Comparison of ENCODE assay signal across 14 cellular contexts in the genomic region with DNA sequence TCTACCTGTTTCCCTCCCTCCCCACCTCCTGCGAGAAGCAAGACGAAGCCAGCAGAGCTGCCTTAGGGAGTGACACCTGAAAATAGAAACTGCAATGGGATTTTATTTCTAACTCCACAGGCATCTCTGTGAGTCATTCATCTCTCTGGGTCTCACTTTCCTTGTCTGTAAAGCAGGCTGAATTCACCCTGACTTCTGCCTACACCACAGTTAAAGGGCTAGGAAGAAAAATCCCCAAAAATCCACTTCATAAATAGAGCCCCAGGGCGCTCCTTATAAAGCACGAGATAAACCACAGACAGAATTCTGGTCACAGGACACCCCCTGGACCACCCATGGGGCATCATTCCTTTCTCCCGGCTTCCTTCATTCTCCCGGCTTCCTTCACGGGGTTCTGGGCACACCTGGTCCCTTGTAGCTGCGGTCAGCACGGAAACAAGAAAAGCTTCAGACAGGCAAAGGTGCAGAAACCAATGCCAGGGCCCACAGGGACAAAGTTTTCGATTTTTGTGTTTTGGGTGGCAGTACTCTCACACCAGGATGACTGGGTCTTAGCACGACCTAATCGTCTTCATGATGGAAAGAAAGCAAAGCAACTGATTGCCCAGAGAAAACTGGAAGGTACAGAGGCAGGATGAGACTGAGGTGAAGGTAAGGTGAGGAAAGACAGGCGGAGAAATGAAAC. TPM values are rescaled to one million over a fixed set of nuclear protein-coding genes. Genes with fewer than 3 reads are reported as not detected.
A peak's percentile ranks its signal among the peaks of the same experiment; 100 is the strongest.
DNase-seq lines count a peak whose midpoint lies in the region; ATAC-seq, FAIRE-seq and TF ChIP-seq lines count a peak whose summit lies in the region.
"Had no signal": no experiment of that assay in that cellular context is flagged by ENCODE, and none has a peak within 500 bp of the region (broad histone marks: within the 10 kb centered on the region; RNA-seq: fewer than 3 reads in every experiment).

No MANE protein-coding gene starts in this region.

- H3K9me1 ChIP-seq in endothelial cell of umbilical vein (replicated peaks; ENCODE audit: control insufficient read depth, extremely low read depth, insufficient read depth, low read length): no peaks in the 10 kb centered on the region

- H3K27ac Mint-ChIP-seq in activated CD4-positive, alpha-beta memory T cell treated with anti-CD3 and anti-CD28 coated beads for 36 hours: no peak overlapping the region

- TF ChIP-seq CTCF in PC-3 (conservative IDR thresholded peaks at IDR 0.05; ENCODE audit: low read depth, low read length) (no peak), endothelial cell of umbilical vein (IDR thresholded peaks at IDR 0.05; ENCODE audit: extremely low read depth in 1 of 2, insufficient read depth in 1 of 2, low read depth in 1 of 2, low read length in 2 of 2) (no peak), osteoblast (IDR thresholded peaks at IDR 0.05; ENCODE audit: extremely low read depth, low read depth, low read length) (no peak)

- no peak for FAIRE-seq in endothelial cell of umbilical vein (lab: Jason Lieb, UNC)
- FAIRE-seq: colon, GM12891 had no signal

- H3K27me3 ChIP-seq in PC-3 (ENCODE audit: low read length) (no peaks in the 10 kb centered on the region), endothelial cell of umbilical vein (ENCODE audit: control insufficient read depth in 2 of 2, insufficient read depth in 2 of 2, low read length in 2 of 2) (no peaks in the 10 kb centered on the region), osteoblast (ENCODE audit: insufficient read depth, low read length) (no peaks in the 10 kb centered on the region)
- H3K27me3 ChIP-seq: hepatocyte had no signal

- H3K4me2 ChIP-seq in PC-3 (ENCODE audit: low read length): no peak overlapping the region
- H3K4me2 ChIP-seq in endothelial cell of umbilical vein (ENCODE audit: insufficient read depth, low read length): no peak overlapping the region
- H3K4me2 ChIP-seq in osteoblast (ENCODE audit: insufficient read depth, low read length): peak overlapping the region; percentile 44
- H3K4me2 ChIP-seq: hepatocyte had no signal

- BruUV-seq in PC-3 (replicated peaks; lab: Mats Ljungman, UMichigan) (no TSS peak), endothelial cell of umbilical vein (replicated peaks; lab: Mats Ljungman, UMichigan) (no TSS peak)

- no peaks in the 10 kb centered on the region for H3F3A ChIP-seq in PC-3 (ENCODE audit: low read length, unreplicated experiment)

- DNase-seq in ELR (ENCODE audit: low read depth) (peak; percentile 84), PC-3 (peak; percentile 37), endothelial cell of umbilical vein (ENCODE audit: low read depth, low spot score) (no peak), osteoblast (ENCODE audit: insufficient read length, low spot score, missing footprints) (peak; percentile 93)
- DNase-seq in activated CD4-positive, alpha-beta memory T cell treated with anti-CD3 and anti-CD28 coated beads for 36 hours: no peak
- no peak for DNase-seq in activated CD4-positive, alpha-beta T cell treated with anti-CD3 and anti-CD28 coated beads, Interleukin-2, amount 50 U/mL, for 4 hours
- DNase-seq: activated T-cell treated with anti-CD3 and anti-CD28 coated beads, Interleukin-2, amount 50 U/mL, for 48 hours; NCI-H187 treated with DMSO at 0.1 percent for 48 hours had no signal

- H3K36me3 ChIP-seq in PC-3 (ENCODE audit: low read depth, low read length) (no peaks in the 10 kb centered on the region), endothelial cell of umbilical vein (ENCODE audit: control insufficient read depth in 2 of 2, extremely low read depth in 1 of 2, insufficient read depth in 2 of 2, low read length in 2 of 2) (no peaks in the 10 kb centered on the region), osteoblast (ENCODE audit: insufficient read depth, low read length) (no peaks in the 10 kb centered on the region)

- no peaks in the 10 kb centered on the region for H4K20me1 ChIP-seq in PC-3 (ENCODE audit: low read length)
- H4K20me1 ChIP-seq in endothelial cell of umbilical vein (replicated peaks; ENCODE audit: control insufficient read depth, extremely low read depth, insufficient read depth, low read length): no peaks in the 10 kb centered on the region
- H4K20me1 ChIP-seq in osteoblast (ENCODE audit: insufficient read depth, low read length): no peaks in the 10 kb centered on the region

- H3K9ac ChIP-seq in PC-3 (ENCODE audit: low read length) (no peak overlapping the region), endothelial cell of umbilical vein (replicated peaks; ENCODE audit: extremely low read depth, insufficient read depth, low read length) (no peak overlapping the region)

- H3K4me1 Mint-ChIP-seq in activated CD4-positive, alpha-beta memory T cell treated with anti-CD3 and anti-CD28 coated beads for 36 hours (ENCODE audit: low read depth): peaks cover 24% of the 10 kb centered on the region

- dilution Hi-C loops in endothelial cell of umbilical vein (cut with MboI; ENCODE audit: extremely low pct_ligation_motif_present, low sequenced_read_pairs): no loop called here

- TF ChIP-seq POLR2A in endothelial cell of umbilical vein (IDR thresholded peaks at IDR 0.05; ENCODE audit: low read depth, low read length): no peak

- no peak for ATAC-seq in PC-3
- no peak for ATAC-seq in HG02678 (IDR thresholded peaks at IDR 0.05; ENCODE audit: unreplicated experiment)
- no peak for ATAC-seq in HG03280 (IDR thresholded peaks at IDR 0.05; ENCODE audit: unreplicated experiment)

- H3K79me2 ChIP-seq in PC-3 (ENCODE audit: low read length) (peaks cover 5% of the 10 kb centered on the region; the same call in 1 of the 2 replicates), endothelial cell of umbilical vein (ENCODE audit: control insufficient read depth, insufficient read depth, low read length) (peaks cover 6% of the 10 kb centered on the region), osteoblast (ENCODE audit: insufficient read depth, low read length) (peaks cover 15% of the 10 kb centered on the region)

- POLR2A ChIA-PET in PC-3 (lab: Charles Lee; ENCODE audit: unreplicated experiment): no interaction called here
- POLR2A ChIA-PET in endothelial cell of umbilical vein (lab: Charles Lee): no interaction called here
- POLR2A ChIA-PET in activated CD4-positive, alpha-beta memory T cell treated with anti-CD3 and anti-CD28 coated beads for 36 hours (lab: Charles Lee): no interaction called here

- H3K9me3 Mint-ChIP-seq in activated CD4-positive, alpha-beta memory T cell treated with anti-CD3 and anti-CD28 coated beads for 36 hours: no peaks in the 10 kb centered on the region

- CTCF ChIA-PET in PC-3 (lab: Charles Lee): interaction anchor here (0.6 kb wide), 1 partner anchor 90 kb away, joined by 4 read pairs; no protein-coding TSS in a partner anchor
- CTCF ChIA-PET in endothelial cell of umbilical vein (lab: Charles Lee): interaction anchor here (3.0 kb wide), 1 partner anchor 30 kb away, joined by 29 read pairs; no protein-coding TSS in a partner anchor
- CTCF ChIA-PET in activated CD4-positive, alpha-beta memory T cell treated with anti-CD3 and anti-CD28 coated beads for 36 hours (lab: Charles Lee): interaction anchor here (0.7 to 1.3 kb wide), 2 partner anchors 18 to 32 kb away, joined by 3 to 4 read pairs; no protein-coding TSS in a partner anchor

- H3K4me3 ChIP-seq in PC-3 (ENCODE audit: low read length) (no peak overlapping the region), endothelial cell of umbilical vein (replicated peaks in 1 of 3; ENCODE audit: insufficient read depth in 1 of 3, low read depth in 1 of 3, low read length in 3 of 3) (no peak overlapping the region), osteoblast (ENCODE audit: insufficient read depth, low read length) (no peak overlapping the region)
- H3K4me3 ChIP-seq: hepatocyte, skin epidermis had no signal

- H2AFZ ChIP-seq in PC-3 (ENCODE audit: low read length): no peak overlapping the region
- H2AFZ ChIP-seq in endothelial cell of umbilical vein (ENCODE audit: low read depth, low read length): peak overlapping the region; percentile 18
- peak overlapping the region; percentile 84 for H2AFZ ChIP-seq in osteoblast (ENCODE audit: low read length)
- H2AFZ ChIP-seq: hepatocyte had no signal

- H3K36me3 Mint-ChIP-seq in activated CD4-positive, alpha-beta memory T cell treated with anti-CD3 and anti-CD28 coated beads for 36 hours: no peaks in the 10 kb centered on the region

- H3K27me3 Mint-ChIP-seq in activated CD4-positive, alpha-beta memory T cell treated with anti-CD3 and anti-CD28 coated beads for 36 hours: no peaks in the 10 kb centered on the region

- H3K27ac ChIP-seq in PC-3 (ENCODE audit: low read length) (no peak overlapping the region), endothelial cell of umbilical vein (ENCODE audit: insufficient read depth, low read depth, low read length) (no peak overlapping the region), osteoblast (ENCODE audit: low read depth, low read length) (peak overlapping the region; percentile 71)
- H3K27ac ChIP-seq: hepatocyte had no signal

- H3K4me1 ChIP-seq in PC-3 (ENCODE audit: insufficient read depth, low read length): peaks cover 8% of the 10 kb centered on the region; the same call in 1 of the 2 replicates
- peaks cover 17% of the 10 kb centered on the region for H3K4me1 ChIP-seq in endothelial cell of umbilical vein (ENCODE audit: control insufficient read depth, extremely low read depth, insufficient read depth, low read length)
- peaks cover 34% of the 10 kb centered on the region for H3K4me1 ChIP-seq in osteoblast (ENCODE audit: insufficient read depth, low read length)

- H3K9me3 ChIP-seq in PC-3 (ENCODE audit: low read length) (no peaks in the 10 kb centered on the region), endothelial cell of umbilical vein (replicated peaks; ENCODE audit: control insufficient read depth, insufficient read depth, low read length) (no peaks in the 10 kb centered on the region), osteoblast (ENCODE audit: low read depth, low read length) (no peaks in the 10 kb centered on the region)

- intact Hi-C loops in PC-3 (cut with micrococcal nuclease) (no loop called here), endothelial cell of umbilical vein (cut with micrococcal nuclease) (loop anchor here (5.0 kb wide), 2 partner anchors 34 to 104 kb away; a partner anchor contains a TSS)
- intact Hi-C loops in activated CD4-positive, alpha-beta memory T cell treated with anti-CD3 and anti-CD28 coated beads for 36 hours (cut with micrococcal nuclease): loop anchor here (5.0 kb wide), 1 partner anchor 34 kb away; no protein-coding TSS in a partner anchor

- H3K9me2 ChIP-seq in PC-3 (replicated peaks; ENCODE audit: low read length): no peaks in the 10 kb centered on the region

- H3K4me3 Mint-ChIP-seq in activated CD4-positive, alpha-beta memory T cell treated with anti-CD3 and anti-CD28 coated beads for 36 hours: no peak overlapping the region

RNA-seq across cellular contexts. Expression of a gene that starts 2.8 kb away (rescaled TPM):
- total RNA-seq in PC-3 (2014; rRNA removed) (6.8 and 8.9 TPM in 2 replicates), endothelial cell of umbilical vein (29.0 and 40.1 TPM in 2 replicates), osteoblast (45.1 and 51.4 TPM in 2 replicates)
- 24.5 and 26.9 TPM in 2 replicates for polyA plus RNA-seq in endothelial cell of umbilical vein
- 22.5 and 26.8 TPM in 2 replicates for polyA plus RNA-seq in endothelial cell of umbilical vein (2011; cell fraction: cytosol; rRNA removed)
- 19.4 and 21.4 TPM in 2 replicates for polyA plus RNA-seq in endothelial cell of umbilical vein (2011; cell fraction: nucleus; rRNA removed)
- 20.4 and 21.0 TPM in 2 replicates for polyA plus RNA-seq in endothelial cell of umbilical vein (2012)
- polyA minus RNA-seq in endothelial cell of umbilical vein: 31.0 and 33.4 TPM in 2 replicates
- polyA minus RNA-seq in endothelial cell of umbilical vein (2011; cell fraction: cytosol; rRNA and poly(A)+ RNA removed): 3.4 TPM
- polyA minus RNA-seq in endothelial cell of umbilical vein (2011; cell fraction: nucleus; rRNA and poly(A)+ RNA removed): 11.2 and 11.9 TPM in 2 replicates
- total RNA-seq in activated CD4-positive, alpha-beta memory T cell treated with anti-CD3 and anti-CD28 coated beads for 36 hours: 10 to 100 TPM in 1 of 2 experiments, 1 to 10 TPM in 1; 9.3 to 10.4 TPM

Comparison
In these comparisons a context has a peak if more than half of its experiments do, and no peak if none do; other contexts are left out.
1. DNase-seq: peak in ELR (single experiment), PC-3 (single experiment) and osteoblast (single experiment); none in endothelial cell of umbilical vein (single experiment), activated CD4-positive, alpha-beta memory T cell treated with anti-CD3 and anti-CD28 coated beads for 36 hours (single experiment) and activated CD4-positive, alpha-beta T cell treated with anti-CD3 and anti-CD28 coated beads, Interleukin-2, amount 50 U/mL, for 4 hours (0 of 2).